Comparison of ENCODE assay signal across 9 cellular contexts in the genomic region with DNA sequence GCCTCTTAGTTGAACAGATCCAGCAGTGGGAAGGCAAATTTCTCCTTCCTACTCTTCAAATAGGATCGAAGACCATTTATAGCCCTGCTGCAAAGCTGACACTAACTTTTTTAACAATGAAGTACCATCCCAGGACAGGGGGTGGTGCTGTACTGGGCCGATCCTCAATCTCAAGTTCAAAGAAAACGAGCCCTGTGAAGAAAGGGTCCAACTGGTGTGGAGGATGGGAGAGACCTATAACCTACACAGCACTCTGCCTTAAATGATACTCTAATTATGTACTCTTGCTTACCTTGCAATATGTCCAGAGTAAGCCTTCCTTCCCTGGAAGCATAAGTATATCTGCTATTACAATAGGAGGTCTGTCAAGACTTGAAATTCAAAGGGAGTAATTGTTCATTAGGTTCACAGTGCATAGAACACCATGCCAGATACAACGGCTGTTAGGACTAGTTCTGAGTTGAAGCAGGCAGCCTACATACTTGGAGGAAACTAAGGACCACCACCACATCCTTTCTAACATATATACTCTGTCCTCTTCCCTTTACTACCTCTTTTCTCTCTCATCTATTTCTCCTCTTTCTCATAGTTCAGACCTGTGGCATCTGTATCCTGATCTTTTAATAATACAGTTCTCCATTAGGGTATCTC. TPM values are rescaled to one million over a fixed set of nuclear protein-coding genes. Genes with fewer than 3 reads are reported as not detected.
DNase-seq lines count a peak whose midpoint lies in the region; ATAC-seq and TF ChIP-seq lines count a peak whose summit lies in the region.
"Had no signal": no experiment of that assay in that cellular context is flagged by ENCODE, and none has a peak within 500 bp of the region (broad histone marks: within the 10 kb centered on the region; RNA-seq: fewer than 3 reads in every experiment).

No MANE protein-coding gene starts in this region.

- H2AFZ ChIP-seq in MM.1S (ENCODE audit: low read length): no peak overlapping the region

- H3K27me3 ChIP-seq in Caco-2 (replicated peaks; ENCODE audit: control insufficient read depth, insufficient read depth, low read length) (no peaks in the 10 kb centered on the region), MM.1S (replicated peaks; ENCODE audit: insufficient read depth, low read length) (no peaks in the 10 kb centered on the region), aorta (ENCODE audit: control insufficient read depth in 1 of 2, insufficient read depth in 2 of 2, low read length in 1 of 2) (no peaks in the 10 kb centered on the region)

- peak in 1 of 2 experiments; percentile 32 for DNase-seq in Caco-2
- no peak for DNase-seq in MM.1S
- DNase-seq in central memory CD8-positive, alpha-beta T cell (ENCODE audit: low spot score in 2 of 2): no peak
- DNase-seq in myocyte (ENCODE audit: low read depth): peak; percentile 18
- DNase-seq in aorta: no peak
- no peak for DNase-seq in cerebellar nuclear complex (lab: John Stamatoyannopoulos, UW)
- no peak for DNase-seq in UCSD-AML1 (lab: John Stamatoyannopoulos, UW; ENCODE audit: unreplicated experiment)
- DNase-seq: NCI-H1048 had no signal

- intact Hi-C loops in Caco-2 (cut with micrococcal nuclease; ENCODE audit: unreplicated experiment) (no loop called here), aorta (cut with DNase I) (no loop called here)

- H3K4me1 ChIP-seq in Caco-2 (peaks cover 28% of the 10 kb centered on the region), MM.1S (ENCODE audit: low read length) (peaks cover 16% of the 10 kb centered on the region; the same call in 1 of the 2 replicates), aorta (ENCODE audit: control insufficient read depth in 1 of 2, insufficient read depth in 2 of 2, low read length in 2 of 2) (no peaks in the 10 kb centered on the region)

- no peak overlapping the region for H3K4me2 ChIP-seq in MM.1S (ENCODE audit: low read depth, low read length)

- H3K9me2 ChIP-seq in MM.1S (replicated peaks; ENCODE audit: insufficient read depth, low read length): no peaks in the 10 kb centered on the region

- H3K27ac ChIP-seq in MM.1S (ENCODE audit: low read length) (no peak overlapping the region), aorta (ENCODE audit: low read depth in 1 of 2, low read length in 2 of 2) (no peak overlapping the region)

- H3K9ac ChIP-seq in MM.1S (ENCODE audit: low read length): no peak overlapping the region

- H3K36me3 ChIP-seq in Caco-2 (ENCODE audit: control insufficient read depth, insufficient read depth, low read length) (peaks cover 3% of the 10 kb centered on the region), MM.1S (replicated peaks; ENCODE audit: insufficient read depth, low read length) (peaks cover 20% of the 10 kb centered on the region; the same call in 1 of the 2 replicates), aorta (ENCODE audit: control insufficient read depth in 1 of 2, insufficient read depth in 2 of 2, low read length in 1 of 2) (no peaks in the 10 kb centered on the region)

- TF ChIP-seq CTCF in Caco-2 (IDR thresholded peaks at IDR 0.05; ENCODE audit: insufficient read depth in 1 of 2, low read depth in 1 of 2, low read length in 1 of 2, severe bottlenecking in 1 of 2, unreplicated experiment in 1 of 2): peak; percentile 34 to 45
- TF ChIP-seq CTCF in MM.1S (IDR thresholded peaks at IDR 0.05; ENCODE audit: low read length): peak; percentile 34

- CTCF ChIA-PET in Caco-2 (lab: Charles Lee): no interaction called here

- peaks cover 96% of the 10 kb centered on the region for H3K79me2 ChIP-seq in MM.1S (ENCODE audit: low read length)

- no peaks in the 10 kb centered on the region for H3F3A ChIP-seq in MM.1S (ENCODE audit: insufficient read depth, low read length)

- H4K20me1 ChIP-seq in MM.1S (ENCODE audit: insufficient read depth, low read length): peaks cover 28% of the 10 kb centered on the region; the same call in 1 of the 2 replicates

- no peaks in the 10 kb centered on the region for H3K9me3 Mint-ChIP-seq in Caco-2 (ENCODE audit: unreplicated experiment)
- no peaks in the 10 kb centered on the region for H3K9me3 Mint-ChIP-seq in central memory CD8-positive, alpha-beta T cell

- no peak overlapping the region for H3K4me3 ChIP-seq in Caco-2 (ENCODE audit: low read depth, low read length)
- no peak overlapping the region for H3K4me3 ChIP-seq in MM.1S (ENCODE audit: low read length)
- H3K4me3 ChIP-seq in aorta (ENCODE audit: low read length in 2 of 2): no peak overlapping the region

- H3K9me3 ChIP-seq in Caco-2 (no peaks in the 10 kb centered on the region), MM.1S (replicated peaks; ENCODE audit: insufficient read depth, low read length) (no peaks in the 10 kb centered on the region), aorta (ENCODE audit: control insufficient read depth, low read length) (no peaks in the 10 kb centered on the region)

- 59 to 63% methylated on average over 4 of the region's 4 CpGs for WGBS in aorta, 2 donors

- POLR2A ChIA-PET in Caco-2 (lab: Charles Lee): interaction anchor here (0.7 kb wide), 1 partner anchor 11 kb away, joined by 3 read pairs; no protein-coding TSS in a partner anchor

- peaks cover 89% of the 10 kb centered on the region for H3K36me3 Mint-ChIP-seq in Caco-2 (ENCODE audit: insufficient read depth, unreplicated experiment)
- H3K36me3 Mint-ChIP-seq in central memory CD8-positive, alpha-beta T cell (ENCODE audit: insufficient read depth): peaks cover 14% of the 10 kb centered on the region

- no peaks in the 10 kb centered on the region for H3K27me3 Mint-ChIP-seq in Caco-2 (ENCODE audit: insufficient read depth, unreplicated experiment)
- H3K27me3 Mint-ChIP-seq in central memory CD8-positive, alpha-beta T cell: no peaks in the 10 kb centered on the region

- peak; percentile 64 for ATAC-seq in central memory CD8-positive, alpha-beta T cell (replicated peaks; ENCODE audit: extremely low read depth, poor library complexity, severe bottlenecking)
- ATAC-seq in aorta (ENCODE audit: low FRiP score): no peak
- ATAC-seq in HG03095 (IDR thresholded peaks at IDR 0.05; ENCODE audit: unreplicated experiment): no peak

- no peak overlapping the region for H3K27ac Mint-ChIP-seq in Caco-2 (ENCODE audit: unreplicated experiment)
- H3K27ac Mint-ChIP-seq in central memory CD8-positive, alpha-beta T cell (ENCODE audit: low read depth): no peak overlapping the region

- no peak overlapping the region for H3K4me3 Mint-ChIP-seq in Caco-2 (ENCODE audit: unreplicated experiment)
- no peak overlapping the region for H3K4me3 Mint-ChIP-seq in central memory CD8-positive, alpha-beta T cell

- no TSS peak for BruUV-seq in Caco-2 (replicated peaks; lab: Mats Ljungman, UMichigan)

- peaks cover 12% of the 10 kb centered on the region for H3K4me1 Mint-ChIP-seq in Caco-2 (ENCODE audit: low read depth, unreplicated experiment)
- H3K4me1 Mint-ChIP-seq in central memory CD8-positive, alpha-beta T cell: peaks cover 64% of the 10 kb centered on the region

RNA-seq across cellular contexts. Expression of gene ETF1, which starts 6.2 kb away (rescaled TPM):
- 179 and 184 TPM in 2 replicates for total RNA-seq in Caco-2 (2022)
- total RNA-seq in myocyte: 115 and 121 TPM in 2 replicates
- polyA plus RNA-seq in myocyte (2012): 67.3 TPM
- 100 to 1,000 TPM in 1 of 2 donors, 10 to 100 TPM in 1; 69.2 to 101 TPM for total RNA-seq in aorta
- polyA plus RNA-seq in aorta: 10 to 100 TPM; 48.5 to 79.6 TPM

RNA-seq across cellular contexts. Expression of gene HSPA9, which starts 38.4 kb away (rescaled TPM):
- total RNA-seq in Caco-2 (2022) (533 and 537 TPM in 2 replicates), myocyte (534 and 535 TPM in 2 replicates), aorta (100 to 1,000 TPM; 110 to 139 TPM)
- 249 TPM for polyA plus RNA-seq in myocyte (2012)
- 10 to 100 TPM; 65.2 to 68.6 TPM for polyA plus RNA-seq in aorta
